In genomic region chr7:76359987-76360641, GRCh38 we compare ENCODE assay signal across 1 cellular context.
A peak's percentile ranks its signal among the peaks of the same experiment; 100 is the strongest.
TF ChIP-seq lines count a peak whose summit lies in the region.
"Not testable (repeated sequence)": the region's sequence is repeated elsewhere in the genome, so short reads cannot be mapped to it uniquely, and the experiment has no call there.

No MANE protein-coding gene starts in this region.

TF ChIP-seq in HepG2, 621 proteins besides CTCF, POLR2A, EP300 and RAD21:
- peak; percentile 74; the same call in 1 of the 2 replicates for TF ChIP-seq KDM1A (CRISPR knock-in tag; IDR thresholded peaks at IDR 0.05)
- 0 out of 2 replicates have a peak, but pooled peaks have one; percentile 21 for TF ChIP-seq SAP130 (CRISPR knock-in tag; IDR thresholded peaks at IDR 0.05; ENCODE audit: low read depth)
- peak; percentile 23; the same call in 1 of the 2 replicates for TF ChIP-seq CREM (IDR thresholded peaks at IDR 0.05)
- not testable (repeated sequence) for TF ChIP-seq CREM (CRISPR knock-in tag; IDR thresholded peaks at IDR 0.05)
- TF ChIP-seq ARID2 (CRISPR knock-in tag; IDR thresholded peaks at IDR 0.05; ENCODE audit: borderline replicate concordance), result 0 out of 2 replicates have a peak, but pooled peaks have one; percentile 32
- 0 out of 2 replicates have a peak, but pooled peaks have one; percentile 31 for TF ChIP-seq KDM3A (CRISPR knock-in tag; IDR thresholded peaks at IDR 0.05; ENCODE audit: low read depth)
- TF ChIP-seq HMGXB4 (CRISPR knock-in tag; IDR thresholded peaks at IDR 0.05; ENCODE audit: borderline replicate concordance in 1 of 2, low read depth in 1 of 2), result peak in 1 of 2 experiments; percentile 26; a peak in 1 of 4 replicates
- peak; percentile 94 for TF ChIP-seq FOSL2 (CRISPR knock-in tag; IDR thresholded peaks at IDR 0.05)
- TF ChIP-seq SMC3 (IDR thresholded peaks at IDR 0.05; ENCODE audit: low read length), result peak; percentile 10; the same call in 1 of the 2 replicates
- TF ChIP-seq ZNF441 (CRISPR knock-in tag; IDR thresholded peaks at IDR 0.05; ENCODE audit: borderline replicate concordance), result peak; percentile 95
- 0 out of 2 replicates have a peak, but pooled peaks have one; percentile 17 for TF ChIP-seq HMG20A (CRISPR knock-in tag; IDR thresholded peaks at IDR 0.05; ENCODE audit: borderline replicate concordance)
- 0 out of 2 replicates have a peak, but pooled peaks have one; percentile 14 for TF ChIP-seq THAP11 (CRISPR knock-in tag; IDR thresholded peaks at IDR 0.05)
- 0 out of 2 replicates have a peak, but pooled peaks have one; percentile 11 for TF ChIP-seq DNMT3B (CRISPR knock-in tag; conservative IDR thresholded peaks at IDR 0.05)
- TF ChIP-seq GLI4 (CRISPR knock-in tag; IDR thresholded peaks at IDR 0.05; ENCODE audit: borderline replicate concordance), result 0 out of 2 replicates have a peak, but pooled peaks have one; percentile 23
- TF ChIP-seq TBX2 (CRISPR knock-in tag; IDR thresholded peaks at IDR 0.05; ENCODE audit: borderline replicate concordance), result 0 out of 2 replicates have a peak, but pooled peaks have one; percentile 32
- TF ChIP-seq EHMT2 (IDR thresholded peaks at IDR 0.05; ENCODE audit: borderline replicate concordance, low read depth, low read length), result peak; percentile 11; the same call in 1 of the 2 replicates
- TF ChIP-seq CEBPB (IDR thresholded peaks at IDR 0.05; ENCODE audit: borderline replicate concordance, low read depth, low read length), result peak; percentile 86
- TF ChIP-seq GFI1 (CRISPR knock-in tag; IDR thresholded peaks at IDR 0.05; ENCODE audit: borderline replicate concordance), result 0 out of 2 replicates have a peak, but pooled peaks have one; percentile 20
- TF ChIP-seq ZNF770 (CRISPR knock-in tag; IDR thresholded peaks at IDR 0.05), result peak; percentile 96
- TF ChIP-seq ZBTB21 (CRISPR knock-in tag; IDR thresholded peaks at IDR 0.05), result peak; percentile 26; the same call in 1 of the 2 replicates
- peak; percentile 92 for TF ChIP-seq ZMYM2 (CRISPR knock-in tag; IDR thresholded peaks at IDR 0.05)
- peak; percentile 25; the same call in 1 of the 2 replicates for TF ChIP-seq RCOR2 (CRISPR knock-in tag; IDR thresholded peaks at IDR 0.05)
- TF ChIP-seq CEBPG (CRISPR knock-in tag; IDR thresholded peaks at IDR 0.05), result peak; percentile 86
- peak; percentile 72; the same call in 1 of the 2 replicates for TF ChIP-seq CHD4 (IDR thresholded peaks at IDR 0.05; ENCODE audit: borderline replicate concordance, low read length)
- TF ChIP-seq ZGPAT (CRISPR knock-in tag; IDR thresholded peaks at IDR 0.05), result 0 out of 2 replicates have a peak, but pooled peaks have one; percentile 30
